Comparison of ENCODE assay signal across 3 cellular contexts in genomic region chr11:63472372-63472771, GRCh38.
TF ChIP-seq lines count a peak whose summit lies in the region.

No MANE protein-coding gene starts in this region.

TF ChIP-seq in HepG2, 621 proteins besides CTCF, POLR2A, EP300 and RAD21:
- TF ChIP-seq CEBPB (IDR thresholded peaks at IDR 0.05; ENCODE audit: borderline replicate concordance, low read depth, low read length), result peak; percentile 73
- TF ChIP-seq CEBPG (CRISPR knock-in tag; IDR thresholded peaks at IDR 0.05), result 0 out of 2 replicates have a peak, but pooled peaks have one; percentile 28
- TF ChIP-seq ZNF605 (CRISPR knock-in tag; IDR thresholded peaks at IDR 0.05), result no peak

TF ChIP-seq in IMR-90, 13 proteins besides CTCF, POLR2A, EP300 and RAD21:
- peak; percentile 91 for TF ChIP-seq CEBPB (IDR thresholded peaks at IDR 0.05; ENCODE audit: low read depth, low read length)
- TF ChIP-seq ELK1 (IDR thresholded peaks at IDR 0.05; ENCODE audit: borderline replicate concordance, low read depth, low read length), result no peak
- no peak for TF ChIP-seq RCOR1 (IDR thresholded peaks at IDR 0.05; ENCODE audit: insufficient replicate concordance, low read length)

TF ChIP-seq in H1, 55 proteins besides CTCF, POLR2A, EP300 and RAD21:
- TF ChIP-seq CEBPB (IDR thresholded peaks at IDR 0.05; ENCODE audit: low read depth, low read length) (peak; percentile 94), RBBP5 (IDR thresholded peaks at IDR 0.05; ENCODE audit: borderline replicate concordance, low read depth, low read length) (no peak)
